ENCODE assay signal across 14 cellular contexts in genomic region chr3:19103510-19103909, GRCh38. TPM values are rescaled to one million over a fixed set of nuclear protein-coding genes. Genes with fewer than 3 reads are reported as not detected.
DNase-seq lines count a peak whose midpoint lies in the region; ATAC-seq lines count a peak whose summit lies in the region.
"Had no signal": no experiment of that assay in that cellular context is flagged by ENCODE, and none has a peak within 500 bp of the region (broad histone marks: within the 10 kb centered on the region; RNA-seq: fewer than 3 reads in every experiment).

No MANE protein-coding gene starts in this region.

- H3K9ac ChIP-seq in BLaER1: peak overlapping the region; percentile 69; the same call in 1 of the 2 replicates
- peak overlapping the region; percentile 73; the same call in 1 of the 2 replicates for H3K9ac ChIP-seq in ES-I3 (ENCODE audit: low read depth, low read length)

- H3K9me3 Mint-ChIP-seq in activated CD8-positive, alpha-beta T cell treated with anti-CD3 and anti-CD28 coated beads, Interleukin-2, amount 10 ng/mL, durations not matched to agents 7 days and 5 days (ENCODE audit: insufficient read depth): no peaks in the 10 kb centered on the region
- peaks cover 0 to 8% (median 3%) of the 10 kb centered on the region in 7 donors for H3K9me3 Mint-ChIP-seq in naive B cell

- ATAC-seq in activated CD8-positive, alpha-beta T cell treated with anti-CD3 and anti-CD28 coated beads, Interleukin-2, amount 10 ng/mL, durations not matched to agents 7 days and 5 days: no peak
- peak in 1 of 2 donors; percentile 16 for ATAC-seq in naive B cell (ENCODE audit: low read depth in 2 of 2)
- ATAC-seq: mucosa of descending colon had no signal

- peaks cover 24% of the 10 kb centered on the region for H3K9me3 ChIP-seq in BLaER1
- no peaks in the 10 kb centered on the region; the same call in 1 of the 2 replicates for H3K9me3 ChIP-seq in ES-I3 (ENCODE audit: control insufficient read depth, insufficient read depth, low read length)
- no peaks in the 10 kb centered on the region for H3K9me3 ChIP-seq in MG63
- H3K9me3 ChIP-seq: mucosa of descending colon, stomach had no signal

- H3K4me1 ChIP-seq in BLaER1 (no peaks in the 10 kb centered on the region; the same call in 1 of the 2 replicates), ES-I3 (ENCODE audit: insufficient read depth, low read length) (no peaks in the 10 kb centered on the region)
- H3K4me1 ChIP-seq: stomach had no signal

- H3K36me3 ChIP-seq in BLaER1 (0 out of 2 replicates have a peak, but pooled peaks cover 3% of the 10 kb centered on the region), ES-I3 (ENCODE audit: insufficient read depth, low read length) (no peaks in the 10 kb centered on the region; the same call in 1 of the 2 replicates), MG63 (no peaks in the 10 kb centered on the region)
- H3K36me3 ChIP-seq: stomach had no signal

- H3K27me3 Mint-ChIP-seq in activated CD8-positive, alpha-beta T cell treated with anti-CD3 and anti-CD28 coated beads, Interleukin-2, amount 10 ng/mL, durations not matched to agents 7 days and 5 days (ENCODE audit: low read depth): no peaks in the 10 kb centered on the region
- H3K27me3 Mint-ChIP-seq in naive B cell: peaks cover 0 to 6% (median 6%) of the 10 kb centered on the region in 3 donors

- H3K4me3 ChIP-seq in BLaER1: peak overlapping the region; percentile 63
- no peak overlapping the region for H3K4me3 ChIP-seq in MG63
- H3K4me3 ChIP-seq: mucosa of descending colon had no signal

- H3K4me2 ChIP-seq in BLaER1: peak overlapping the region; percentile 60

- POLR2A ChIA-PET in activated CD8-positive, alpha-beta T cell treated with anti-CD3 and anti-CD28 coated beads, Interleukin-2, amount 10 ng/mL, durations not matched to agents 7 days and 5 days (lab: Charles Lee): interaction anchor here (0.6 kb wide), 1 partner anchor 40 kb away, joined by 4 read pairs; no protein-coding TSS in a partner anchor

- no peaks in the 10 kb centered on the region for H3K4me1 Mint-ChIP-seq in activated CD8-positive, alpha-beta T cell treated with anti-CD3 and anti-CD28 coated beads, Interleukin-2, amount 10 ng/mL, durations not matched to agents 7 days and 5 days (ENCODE audit: low read depth)
- no peaks in the 10 kb centered on the region for H3K4me1 Mint-ChIP-seq in naive B cell

- CTCF ChIA-PET in activated CD8-positive, alpha-beta T cell treated with anti-CD3 and anti-CD28 coated beads, Interleukin-2, amount 10 ng/mL, durations not matched to agents 7 days and 5 days (lab: Charles Lee): interaction anchor here (1.0 kb wide), 1 partner anchor 43 kb away, joined by 3 read pairs; no protein-coding TSS in a partner anchor

- no peaks in the 10 kb centered on the region for H3K36me3 Mint-ChIP-seq in activated CD8-positive, alpha-beta T cell treated with anti-CD3 and anti-CD28 coated beads, Interleukin-2, amount 10 ng/mL, durations not matched to agents 7 days and 5 days (ENCODE audit: low read depth)
- H3K36me3 Mint-ChIP-seq in naive B cell: no peaks in the 10 kb centered on the region

- 0 out of 2 replicates have a peak overlapping the region, but pooled peaks have one; percentile 66 for H3K27ac ChIP-seq in BLaER1
- H3K27ac ChIP-seq: stomach had no signal

- H3K27me3 ChIP-seq in BLaER1 (no peaks in the 10 kb centered on the region), MG63 (no peaks in the 10 kb centered on the region)
- H3K27me3 ChIP-seq: stomach had no signal

- no peak for DNase-seq in activated CD8-positive, alpha-beta T cell treated with anti-CD3 and anti-CD28 coated beads, Interleukin-2, amount 10 ng/mL, durations not matched to agents 7 days and 5 days
- no peak for DNase-seq in naive B cell
- no peak for DNase-seq in 8988T
- no peak for DNase-seq in MG63
- DNase-seq in NK-92 (lab: John Stamatoyannopoulos, UW; ENCODE audit: unreplicated experiment): no peak
- no peak for DNase-seq in NCI-H2081 (lab: John Stamatoyannopoulos, UW)
- DNase-seq: activated CD4-positive, alpha-beta T cell treated with anti-CD3 and anti-CD28 coated beads, Interleukin-2, amount 50 U/mL, for 4 hours; islet precursor cell; stimulated activated CD4-positive, alpha-beta T cell treated with anti-CD3 and anti-CD28 coated beads, Interleukin-4, amount 100 ng/mL, for 24 hours; stomach had no signal

- H3K27ac Mint-ChIP-seq in activated CD8-positive, alpha-beta T cell treated with anti-CD3 and anti-CD28 coated beads, Interleukin-2, amount 10 ng/mL, durations not matched to agents 7 days and 5 days: peak overlapping the region; percentile 50
- peak overlapping the region in 2 of 6 donors; percentile 65 to 74 for H3K27ac Mint-ChIP-seq in naive B cell

- H4K20me1 ChIP-seq in BLaER1: no peaks in the 10 kb centered on the region

- peak overlapping the region; percentile 59 for H3K4me3 Mint-ChIP-seq in activated CD8-positive, alpha-beta T cell treated with anti-CD3 and anti-CD28 coated beads, Interleukin-2, amount 10 ng/mL, durations not matched to agents 7 days and 5 days
- peak overlapping the region in 7 of 8 donors; percentile 51 to 94 (median 80) for H3K4me3 Mint-ChIP-seq in naive B cell

RNA-seq across cellular contexts. Expression of gene KCNH8, which starts 44.8 kb away (rescaled TPM):
- not detected for total RNA-seq in activated CD8-positive, alpha-beta T cell treated with anti-CD3 and anti-CD28 coated beads, Interleukin-2, amount 10 ng/mL, durations not matched to agents 7 days and 5 days
- 1 to 10 TPM; 3.4 to 5.8 (median 4.3) TPM for polyA plus RNA-seq in naive B cell (ENCODE audit: low read depth in 6 of 6)
- total RNA-seq in MG63 (2014; rRNA removed; shearing (Covaris generic); ENCODE audit: low replicate concordance): not detected in 2 replicates
- total RNA-seq: dermis microvascular lymphatic vessel endothelial cell had no signal
